Comparison of ENCODE assay signal across 1 cellular context in genomic region chr12:6965026-6965661, GRCh38.
A peak's percentile ranks its signal among the peaks of the same experiment; 100 is the strongest.
TF ChIP-seq lines count a peak whose summit lies in the region.

No MANE protein-coding gene starts in this region.

TF ChIP-seq in K562, 482 proteins besides CTCF, POLR2A, EP300 and RAD21 (continues in another document):
- no peak for TF ChIP-seq PHB2 (IDR thresholded peaks at IDR 0.05; ENCODE audit: low read depth)
- TF ChIP-seq SRF (CRISPR knock-in tag; IDR thresholded peaks at IDR 0.05) = no peak
- TF ChIP-seq SMC3 (conservative IDR thresholded peaks at IDR 0.05; ENCODE audit: insufficient read depth, low read depth, low read length) = peak; percentile 71
- TF ChIP-seq TSHZ1 (CRISPR knock-in tag; IDR thresholded peaks at IDR 0.05) = no peak
- no peak for TF ChIP-seq PML (IDR thresholded peaks at IDR 0.05; ENCODE audit: low read length)
- no peak for TF ChIP-seq HDAC6 (IDR thresholded peaks at IDR 0.05; ENCODE audit: low read depth, low read length)
- peak; percentile 36; the same call in 1 of the 2 replicates for TF ChIP-seq RB1 (IDR thresholded peaks at IDR 0.05; ENCODE audit: low read depth)
- no peak for TF ChIP-seq FOXP1 (CRISPR knock-in tag; IDR thresholded peaks at IDR 0.05)
- TF ChIP-seq RCOR1 (IDR thresholded peaks at IDR 0.05; ENCODE audit: borderline replicate concordance in 1 of 2, low read depth in 2 of 2, low read length in 2 of 2) = no peak; a peak in 1 of 4 replicates
- TF ChIP-seq NRF1 (conservative IDR thresholded peaks at IDR 0.05 in 1 of 2, IDR thresholded peaks at IDR 0.05 in 1 of 2) = peak; percentile 90 to 91
- 0 out of 2 replicates have a peak, but pooled peaks have one; percentile 22 for TF ChIP-seq THRB (CRISPR knock-in tag; conservative IDR thresholded peaks at IDR 0.05)
- TF ChIP-seq ZBTB33 (CRISPR knock-in tag; IDR thresholded peaks at IDR 0.05) = no peak
- TF ChIP-seq CREB5 (CRISPR knock-in tag; IDR thresholded peaks at IDR 0.05) = no peak
- TF ChIP-seq POLR2AphosphoS2 (IDR thresholded peaks at IDR 0.05; ENCODE audit: low read length) = no peak
- peak; percentile 85; the same call in 1 of the 2 replicates for TF ChIP-seq XRCC5 (IDR thresholded peaks at IDR 0.05; ENCODE audit: low read depth, low read length)
- TF ChIP-seq ZC3H8 (IDR thresholded peaks at IDR 0.05) = no peak
- no peak for TF ChIP-seq NUFIP1 (IDR thresholded peaks at IDR 0.05; ENCODE audit: partially characterized antibody)
- TF ChIP-seq ELF2 (CRISPR knock-in tag; IDR thresholded peaks at IDR 0.05) = no peak
- TF ChIP-seq HDAC3 (IDR thresholded peaks at IDR 0.05; ENCODE audit: borderline replicate concordance, partially characterized antibody) = no peak
- no peak for TF ChIP-seq IRF1 (CRISPR knock-in tag; IDR thresholded peaks at IDR 0.05; ENCODE audit: borderline replicate concordance)
- no peak for TF ChIP-seq ZBTB1 (CRISPR knock-in tag; IDR thresholded peaks at IDR 0.05; ENCODE audit: borderline replicate concordance, low read depth)
- TF ChIP-seq ZNF764 (CRISPR knock-in tag; IDR thresholded peaks at IDR 0.05; ENCODE audit: low read depth) = no peak
- no peak for TF ChIP-seq ZNF175 (CRISPR knock-in tag; IDR thresholded peaks at IDR 0.05; ENCODE audit: low read depth)
- no peak for TF ChIP-seq ASH1L (IDR thresholded peaks at IDR 0.05; ENCODE audit: borderline replicate concordance, low read depth, partially characterized antibody)
- TF ChIP-seq GATAD2B (IDR thresholded peaks at IDR 0.05; ENCODE audit: borderline replicate concordance) = no peak
- no peak for TF ChIP-seq SUPT5H (IDR thresholded peaks at IDR 0.05)
- no peak for TF ChIP-seq HLTF (IDR thresholded peaks at IDR 0.05)
- TF ChIP-seq HDAC1 (IDR thresholded peaks at IDR 0.05) = 0 out of 4 replicates have a peak, but pooled peaks of 1 of the 2 experiments have one; percentile 9
- TF ChIP-seq JUND (IDR thresholded peaks at IDR 0.05; ENCODE audit: borderline replicate concordance, low read depth, low read length) = no peak
- peak; percentile 40; the same call in 1 of the 3 replicates for TF ChIP-seq JUND (tag; IDR thresholded peaks at IDR 0.05; ENCODE audit: borderline replicate concordance, low read depth, low read length)
- peak; percentile 95 for TF ChIP-seq BHLHE40 (IDR thresholded peaks at IDR 0.05; ENCODE audit: low read length)
- 0 out of 4 replicates have a peak, but pooled peaks of 1 of the 2 experiments have one; percentile 20 for TF ChIP-seq SIN3A (IDR thresholded peaks at IDR 0.05; ENCODE audit: borderline replicate concordance in 2 of 2, control insufficient read depth in 1 of 2, low read depth in 2 of 2, low read length in 2 of 2)
- TF ChIP-seq ZNF780A (CRISPR knock-in tag; IDR thresholded peaks at IDR 0.05) = no peak
- TF ChIP-seq XRCC4 (IDR thresholded peaks at IDR 0.05; ENCODE audit: extremely low read depth, insufficient read depth, insufficient read length) = no peak
- TF ChIP-seq HDAC8 (tag; IDR thresholded peaks at IDR 0.05) = no peak
- TF ChIP-seq RBM22 (IDR thresholded peaks at IDR 0.05; ENCODE audit: low read depth, low read length, poor library complexity, severe bottlenecking) = no peak
- peak; percentile 32 for TF ChIP-seq TAF1 (IDR thresholded peaks at IDR 0.05; ENCODE audit: control insufficient read depth, extremely low read depth, insufficient read depth, low read length, severe bottlenecking)
- peak; percentile 22 for TF ChIP-seq E2F8 (IDR thresholded peaks at IDR 0.05; ENCODE audit: low read depth, partially characterized antibody)
- TF ChIP-seq ATF1 (CRISPR knock-in tag; IDR thresholded peaks at IDR 0.05) = no peak
- TF ChIP-seq ATF1 (tag; IDR thresholded peaks at IDR 0.05) = no peak; the same call in 1 of the 2 replicates
- 0 out of 4 replicates have a peak, but pooled peaks of 1 of the 2 experiments have one; percentile 43 for TF ChIP-seq UBTF (IDR thresholded peaks at IDR 0.05; ENCODE audit: borderline replicate concordance in 1 of 2, low read depth in 2 of 2, low read length in 2 of 2)
- TF ChIP-seq ID3 (CRISPR knock-in tag; IDR thresholded peaks at IDR 0.05) = no peak
- TF ChIP-seq ID3 (tag; IDR thresholded peaks at IDR 0.05) = 0 out of 2 replicates have a peak, but pooled peaks have one; percentile 56
- no peak for TF ChIP-seq SETDB1 (IDR thresholded peaks at IDR 0.05; ENCODE audit: low read length)
- TF ChIP-seq SMARCB1 (IDR thresholded peaks at IDR 0.05; ENCODE audit: insufficient read length, low read depth) = no peak
- no peak for TF ChIP-seq BRD9 (IDR thresholded peaks at IDR 0.05; ENCODE audit: low read depth, partially characterized antibody)
- TF ChIP-seq KHSRP (IDR thresholded peaks at IDR 0.05) = no peak
- TF ChIP-seq USF1 (CRISPR knock-in tag; IDR thresholded peaks at IDR 0.05) = peak; percentile 70
- peak; percentile 44; the same call in 1 of the 2 replicates for TF ChIP-seq ATF4 (CRISPR knock-in tag; IDR thresholded peaks at IDR 0.05)
- TF ChIP-seq FIP1L1 (IDR thresholded peaks at IDR 0.05; ENCODE audit: low read depth, low read length, poor library complexity, severe bottlenecking) = no peak
- peak; percentile 85 for TF ChIP-seq ZFX (CRISPR knock-in tag; IDR thresholded peaks at IDR 0.05)
